10 cellular contexts compared by ENCODE assay signal in the genomic region with DNA sequence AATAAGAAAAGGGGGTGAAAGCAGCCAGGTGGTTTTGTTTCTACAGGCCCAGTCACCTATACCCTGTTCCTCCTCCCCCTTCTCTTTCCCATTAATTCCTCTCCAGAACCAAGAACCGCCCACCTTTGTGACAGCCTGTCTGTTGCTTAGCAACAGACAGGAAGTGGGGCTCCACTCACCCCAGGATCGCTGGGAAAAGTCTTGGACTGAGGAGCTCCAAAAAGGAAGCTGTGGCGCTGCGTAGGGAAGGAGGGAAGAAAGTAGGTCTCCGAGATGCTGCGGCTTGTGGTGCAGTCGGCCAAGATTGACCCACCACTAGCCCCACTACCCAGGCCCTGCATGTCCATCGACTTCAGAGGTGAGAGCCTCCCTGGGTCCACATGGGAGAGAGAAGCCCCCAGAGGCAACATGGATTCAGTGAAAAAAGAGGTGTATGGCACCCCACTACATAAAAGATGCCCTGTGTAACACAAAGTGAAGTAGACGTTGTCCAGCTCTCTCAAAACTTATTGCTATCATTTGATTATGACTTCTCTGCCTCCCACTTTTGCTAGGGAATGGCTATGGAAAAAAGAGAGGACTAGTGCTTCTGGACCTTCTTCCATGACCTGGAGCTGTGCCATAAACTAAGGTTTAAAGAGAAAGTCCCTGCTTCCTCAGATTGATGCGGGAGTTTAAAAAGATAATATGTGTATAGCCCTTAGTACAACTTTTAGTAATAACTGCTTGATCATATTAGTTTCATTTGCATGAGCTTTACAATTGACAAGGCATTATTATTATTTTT. TPM values are rescaled to one million over a fixed set of nuclear protein-coding genes. Genes with fewer than 3 reads are reported as not detected.
DNase-seq lines count a peak whose midpoint lies in the region; ATAC-seq and TF ChIP-seq lines count a peak whose summit lies in the region.
"Had no signal": no experiment of that assay in that cellular context is flagged by ENCODE, and none has a peak within 500 bp of the region (broad histone marks: within the 10 kb centered on the region; RNA-seq: fewer than 3 reads in every experiment).

A gene (plus strand): TSS at position 201 of the 787 bp plus-strand sequence. CDS start 73 bp downstream, at position 274.

- peaks cover 10% of the 10 kb centered on the region for H3K4me1 ChIP-seq in parathyroid adenoma

- H3K36me3 ChIP-seq in parathyroid adenoma (ENCODE audit: control insufficient read depth, insufficient read depth, low read length) = no peaks in the 10 kb centered on the region

- DNase-seq in ELR (ENCODE audit: low read depth) (peak; percentile 87), NCI-H774 (lab: John Stamatoyannopoulos, UW) (peak; percentile 3), fibroblast of the aortic adventitia (ENCODE audit: low read depth) (peak; percentile 31), NOMO-1 (lab: John Stamatoyannopoulos, UW; ENCODE audit: unreplicated experiment in 2 of 2) (no peak)

- H2AFZ ChIP-seq in parathyroid adenoma = peak within 1 kb of the TSS; percentile 42

- H3K27me3 ChIP-seq in parathyroid adenoma (ENCODE audit: control insufficient read depth, insufficient read depth, low read length) = no peaks in the 10 kb centered on the region

- TF ChIP-seq CTCF in fibroblast of the aortic adventitia (IDR thresholded peaks at IDR 0.05; ENCODE audit: insufficient read depth, low read length) (no peak), parathyroid adenoma (IDR thresholded peaks at IDR 0.05) (no peak)

- no peak within 1 kb of the TSS for H3K9ac ChIP-seq in parathyroid adenoma

- H3K9me3 ChIP-seq in parathyroid adenoma (ENCODE audit: control insufficient read depth, low read length) = no peaks in the 10 kb centered on the region

- H3K79me2 ChIP-seq in parathyroid adenoma = peaks cover under 1% of the 10 kb centered on the region

- no peak for ATAC-seq in GM19035 (IDR thresholded peaks at IDR 0.05; ENCODE audit: unreplicated experiment)
- ATAC-seq in GM21526 (IDR thresholded peaks at IDR 0.05; ENCODE audit: low FRiP score, unreplicated experiment) = no peak
- ATAC-seq in HG02610 (IDR thresholded peaks at IDR 0.05; ENCODE audit: unreplicated experiment) = no peak
- ATAC-seq: left lobe of liver; stimulated activated memory B cell treated with anti-CD40 and anti-IgM and Interleukin-4, amounts not matched to agents 10 μg/mL and 1 μg/mL and 100 μg/mL, for 72 hours had no signal

- peak within 1 kb of the TSS; percentile 42 for H3K4me2 ChIP-seq in parathyroid adenoma (ENCODE audit: low read length)

- H3K27ac ChIP-seq in parathyroid adenoma = no peak within 1 kb of the TSS

- H3K4me3 ChIP-seq in fibroblast of the aortic adventitia (ENCODE audit: low read depth, low read length) (peak within 1 kb of the TSS; percentile 38), parathyroid adenoma (ENCODE audit: low read depth, low read length) (peak within 1 kb of the TSS; percentile 2)

RNA-seq across cellular contexts. Expression of the gene that starts here (rescaled TPM):
- 0.18 and 0.98 TPM in 2 replicates for total RNA-seq in fibroblast of the aortic adventitia (ENCODE audit: low replicate concordance)

Comparison
In these comparisons a context has a peak if more than half of its experiments do, and no peak if none do; other contexts are left out.
1. Peak in DNase-seq and H3K4me3 ChIP-seq in fibroblast of the aortic adventitia; RNA of the gene not detected or under 1 TPM.
2. DNase-seq: peak in ELR (single experiment) and NCI-H774 (single experiment); none in NOMO-1 (0 of 2).